In genomic region chrX:149073464-149073863, GRCh38 we compare ENCODE assay signal across 14 cellular contexts.
DNase-seq lines count a peak whose midpoint lies in the region; ATAC-seq and TF ChIP-seq lines count a peak whose summit lies in the region.
"Had no signal": no experiment of that assay in that cellular context is flagged by ENCODE, and none has a peak within 500 bp of the region (broad histone marks: within the 10 kb centered on the region; RNA-seq: fewer than 3 reads in every experiment).

No MANE protein-coding gene starts in this region.

- H3K27ac Mint-ChIP-seq in MCF 10A (ENCODE audit: low read depth, unreplicated experiment) = no peak overlapping the region
- no peak overlapping the region for H3K27ac Mint-ChIP-seq in stimulated activated memory B cell treated with anti-CD40 and anti-IgM and Interleukin-4, amounts not matched to agents 10 μg/mL and 1 μg/mL and 100 μg/mL, for 72 hours
- H3K27ac Mint-ChIP-seq: H9 had no signal

- TF ChIP-seq CTCF in MCF 10A (IDR thresholded peaks at IDR 0.05; ENCODE audit: unreplicated experiment) (no peak), breast epithelium (IDR thresholded peaks at IDR 0.05) (no peak), brain microvascular endothelial cell (IDR thresholded peaks at IDR 0.05; ENCODE audit: low read depth, low read length, missing control alignments) (no peak), esophagus muscularis mucosa (IDR thresholded peaks at IDR 0.05) (no peak)

- H3K36me3 Mint-ChIP-seq in MCF 10A (ENCODE audit: insufficient read depth, unreplicated experiment) = no peaks in the 10 kb centered on the region
- no peaks in the 10 kb centered on the region for H3K36me3 Mint-ChIP-seq in stimulated activated memory B cell treated with anti-CD40 and anti-IgM and Interleukin-4, amounts not matched to agents 10 μg/mL and 1 μg/mL and 100 μg/mL, for 72 hours
- H3K36me3 Mint-ChIP-seq: CD8-positive, alpha-beta memory T cell had no signal

- no peak overlapping the region for H3K4me3 ChIP-seq in breast epithelium
- H3K4me3 ChIP-seq in brain microvascular endothelial cell (ENCODE audit: low read depth, low read length) = no peak overlapping the region
- no peak overlapping the region for H3K4me3 ChIP-seq in esophagus muscularis mucosa
- H3K4me3 ChIP-seq: BLaER1 had no signal

- no peaks in the 10 kb centered on the region for H3K4me1 Mint-ChIP-seq in MCF 10A (ENCODE audit: insufficient read depth, unreplicated experiment)
- no peaks in the 10 kb centered on the region for H3K4me1 Mint-ChIP-seq in stimulated activated memory B cell treated with anti-CD40 and anti-IgM and Interleukin-4, amounts not matched to agents 10 μg/mL and 1 μg/mL and 100 μg/mL, for 72 hours
- H3K4me1 Mint-ChIP-seq: CD8-positive, alpha-beta memory T cell; H9 had no signal

- in situ Hi-C loops in brain microvascular endothelial cell (cut with HindIII; ENCODE audit: low pct_ligation_motif_present, low sequenced_read_pairs) = no loop called here

- H3K27ac ChIP-seq in breast epithelium (no peak overlapping the region), brain microvascular endothelial cell (no peak overlapping the region), esophagus muscularis mucosa (replicated peaks in 1 of 4) (no peak overlapping the region)
- H3K27ac ChIP-seq: 22Rv1, BLaER1 had no signal

- H3K4me1 ChIP-seq in breast epithelium = no peaks in the 10 kb centered on the region
- H3K4me1 ChIP-seq in esophagus muscularis mucosa = no peaks in the 10 kb centered on the region
- H3K4me1 ChIP-seq: BLaER1, Caco-2 had no signal

- H3K4me3 Mint-ChIP-seq in MCF 10A (ENCODE audit: unreplicated experiment) = no peak overlapping the region
- H3K4me3 Mint-ChIP-seq in stimulated activated memory B cell treated with anti-CD40 and anti-IgM and Interleukin-4, amounts not matched to agents 10 μg/mL and 1 μg/mL and 100 μg/mL, for 72 hours = no peak overlapping the region
- H3K4me3 Mint-ChIP-seq: CD8-positive, alpha-beta memory T cell; H9 had no signal

- no peaks in the 10 kb centered on the region for H3K27me3 Mint-ChIP-seq in MCF 10A (ENCODE audit: insufficient read depth, unreplicated experiment)
- H3K27me3 Mint-ChIP-seq in stimulated activated memory B cell treated with anti-CD40 and anti-IgM and Interleukin-4, amounts not matched to agents 10 μg/mL and 1 μg/mL and 100 μg/mL, for 72 hours = no peaks in the 10 kb centered on the region
- H3K27me3 Mint-ChIP-seq: CD8-positive, alpha-beta memory T cell had no signal

- intact Hi-C loops in MCF 10A (cut with micrococcal nuclease) = no loop called here
- intact Hi-C loops in breast epithelium (cut with DNase I; ENCODE audit: low total_unique reads) = no loop called here
- intact Hi-C loops in esophagus muscularis mucosa (cut with DNase I) = no loop called here

- H3K36me3 ChIP-seq in breast epithelium (no peaks in the 10 kb centered on the region), brain microvascular endothelial cell (replicated peaks) (no peaks in the 10 kb centered on the region), esophagus muscularis mucosa (no peaks in the 10 kb centered on the region)
- H3K36me3 ChIP-seq: BLaER1 had no signal

- POLR2A ChIA-PET in MCF 10A (lab: Yijun Ruan, JAX) = interaction anchor here (0.6 kb wide), 1 partner anchor 41 kb away, joined by 3 read pairs; no protein-coding TSS in a partner anchor

- no peaks in the 10 kb centered on the region for H3K9me3 ChIP-seq in breast epithelium
- no peaks in the 10 kb centered on the region for H3K9me3 ChIP-seq in esophagus muscularis mucosa
- H3K9me3 ChIP-seq: Caco-2 had no signal

- WGBS in esophagus muscularis mucosa = 65% methylated on average over 3 of the region's 3 CpGs

- TF ChIP-seq EP300 in esophagus muscularis mucosa (IDR thresholded peaks at IDR 0.05) = no peak

- CTCF ChIA-PET in MCF 10A (lab: Yijun Ruan, JAX) = interaction anchor here (0.8 kb wide), 1 partner anchor 24 kb away, joined by 3 read pairs; no protein-coding TSS in a partner anchor

- ATAC-seq in GM19463 (IDR thresholded peaks at IDR 0.05; ENCODE audit: unreplicated experiment) = no peak
- no peak for ATAC-seq in stimulated activated memory B cell treated with anti-CD40 and anti-IgM and Interleukin-4, amounts not matched to agents 10 μg/mL and 1 μg/mL and 100 μg/mL, for 72 hours

- no peaks in the 10 kb centered on the region for H3K9me3 Mint-ChIP-seq in MCF 10A (ENCODE audit: unreplicated experiment)
- no peaks in the 10 kb centered on the region for H3K9me3 Mint-ChIP-seq in stimulated activated memory B cell treated with anti-CD40 and anti-IgM and Interleukin-4, amounts not matched to agents 10 μg/mL and 1 μg/mL and 100 μg/mL, for 72 hours

- H3K27me3 ChIP-seq in breast epithelium (no peaks in the 10 kb centered on the region), brain microvascular endothelial cell (replicated peaks) (no peaks in the 10 kb centered on the region), esophagus muscularis mucosa (no peaks in the 10 kb centered on the region)
- H3K27me3 ChIP-seq: BLaER1 had no signal

- TF ChIP-seq POLR2A in breast epithelium (IDR thresholded peaks at IDR 0.05) (no peak), esophagus muscularis mucosa (IDR thresholded peaks at IDR 0.05; ENCODE audit: low read depth) (no peak)

- no TSS peak for BruUV-seq in MCF 10A (replicated peaks; lab: Mats Ljungman, UMichigan)

- DNase-seq in MCF 10A (ENCODE audit: unreplicated experiment) (peak; percentile 49), breast epithelium (ENCODE audit: low spot score in 2 of 2) (no peak), brain microvascular endothelial cell (peak; percentile 6), esophagus muscularis mucosa (ENCODE audit: extremely low spot score) (peak; percentile 19), hepatic stellate cell (ENCODE audit: low spot score) (no peak), cerebellar nuclear complex (lab: John Stamatoyannopoulos, UW) (no peak)
- DNase-seq: Caco-2; CD8-positive, alpha-beta memory T cell; GOT3; H9 had no signal

Comparison
In these comparisons a context has a peak if more than half of its experiments do, and no peak if none do; other contexts are left out.
1. DNase-seq: peak in MCF 10A (single experiment), brain microvascular endothelial cell (single experiment) and esophagus muscularis mucosa (single experiment); none in breast epithelium (0 of 2), hepatic stellate cell (single experiment) and cerebellar nuclear complex (0 of 2).